In genomic region chr2:56232912-56233311, GRCh38 we compare ENCODE assay signal across 1 cellular context.
TF ChIP-seq lines count a peak whose summit lies in the region.

No MANE protein-coding gene starts in this region.

TF ChIP-seq in H1, 55 proteins besides CTCF, POLR2A, EP300 and RAD21:
- no peak for TF ChIP-seq SIX5 (IDR thresholded peaks at IDR 0.05; ENCODE audit: low read depth, low read length)
- peak; percentile 64; the same call in 1 of the 2 replicates for TF ChIP-seq POU5F1 (IDR thresholded peaks at IDR 0.05; ENCODE audit: low read depth, low read length)
- TF ChIP-seq CBX5 (IDR thresholded peaks at IDR 0.05; ENCODE audit: low read depth, low read length): no peak
